13 cellular contexts compared by ENCODE assay signal in genomic region chrX:68114573-68115199, GRCh38.
DNase-seq lines count a peak whose midpoint lies in the region; ATAC-seq and TF ChIP-seq lines count a peak whose summit lies in the region.
"Had no signal": no experiment of that assay in that cellular context is flagged by ENCODE, and none has a peak within 500 bp of the region (broad histone marks: within the 10 kb centered on the region; RNA-seq: fewer than 3 reads in every experiment).

No MANE protein-coding gene starts in this region.

- no peaks in the 10 kb centered on the region for H3K27me3 ChIP-seq in RWPE2 (ENCODE audit: insufficient read depth, poor library complexity, severe bottlenecking)

- in situ Hi-C loops in ACHN (cut with HindIII; ENCODE audit: low pct_ligation_motif_present, low pct_unique_long_range_greater_than_20kb, low sequenced_read_pairs): no loop called here

- DNase-seq in ACHN (peak; percentile 3), HS-27A (ENCODE audit: low read depth) (peak; percentile 12), RWPE2 (ENCODE audit: low spot score) (no peak), fibroblast of pulmonary artery (ENCODE audit: low read depth) (peak; percentile 8), head of caudate nucleus (no peak), endothelial cell (ENCODE audit: low spot score) (no peak)
- DNase-seq in activated CD4-positive, alpha-beta T cell treated with anti-CD3 and anti-CD28 coated beads, Interleukin-2, amount 50 U/mL, for 48 hours: no peak
- DNase-seq: activated T-cell treated with anti-CD3 and anti-CD28 coated beads, Interleukin-2, amount 50 U/mL, for 24 hours; central memory CD4-positive, alpha-beta T cell; heart right ventricle; naive B cell had no signal

- H3K36me3 ChIP-seq in RWPE2 (ENCODE audit: low read depth): no peaks in the 10 kb centered on the region

- ATAC-seq in RWPE2 (ENCODE audit: low read depth): peak; percentile 60; the same call in 2 of the 3 replicates
- ATAC-seq in HG03342 (IDR thresholded peaks at IDR 0.05; ENCODE audit: unreplicated experiment): no peak

- H3K27ac ChIP-seq in RWPE2 (ENCODE audit: poor library complexity, severe bottlenecking): no peak overlapping the region
- H3K27ac ChIP-seq: heart right ventricle had no signal

- TF ChIP-seq CTCF in RWPE2 (IDR thresholded peaks at IDR 0.05; ENCODE audit: poor library complexity, severe bottlenecking): no peak
- no peak for TF ChIP-seq CTCF in fibroblast of pulmonary artery (IDR thresholded peaks at IDR 0.05; ENCODE audit: low read length, missing control alignments)
- TF ChIP-seq CTCF in endothelial cell (IDR thresholded peaks at IDR 0.05; ENCODE audit: unreplicated experiment): no peak

- no peaks in the 10 kb centered on the region for H3K4me1 ChIP-seq in RWPE2 (ENCODE audit: insufficient read depth, poor library complexity, severe bottlenecking)

- H3K9me3 Mint-ChIP-seq in endothelial cell (ENCODE audit: unreplicated experiment): no peaks in the 10 kb centered on the region
- H3K9me3 Mint-ChIP-seq: activated T-cell treated with anti-CD3 and anti-CD28 coated beads, Interleukin-2, amount 50 U/mL, for 24 hours; T-helper 2 cell treated with Interferon-gamma antibody and Interleukin-4, amounts not matched to agents 5 μg/mL and 100 μg/mL, for 36 hours had no signal

- H3K4me3 ChIP-seq in RWPE2 (ENCODE audit: severe bottlenecking): no peak overlapping the region
- no peak overlapping the region for H3K4me3 ChIP-seq in fibroblast of pulmonary artery (replicated peaks; ENCODE audit: low read depth, low read length)
- H3K4me3 ChIP-seq: heart right ventricle had no signal

- intact Hi-C loops in head of caudate nucleus (cut with DNase I): no loop called here

- H3K36me3 Mint-ChIP-seq in endothelial cell (ENCODE audit: low read depth, unreplicated experiment): peaks cover 3% of the 10 kb centered on the region
- H3K36me3 Mint-ChIP-seq: naive B cell had no signal

- no peak overlapping the region for H3K27ac Mint-ChIP-seq in endothelial cell (ENCODE audit: unreplicated experiment)
- H3K27ac Mint-ChIP-seq: activated T-cell treated with anti-CD3 and anti-CD28 coated beads, Interleukin-2, amount 50 U/mL, for 24 hours; naive B cell; T-helper 2 cell treated with Interferon-gamma antibody and Interleukin-4, amounts not matched to agents 5 μg/mL and 100 μg/mL, for 36 hours had no signal

- no peaks in the 10 kb centered on the region for H3K9me3 ChIP-seq in RWPE2 (ENCODE audit: severe bottlenecking)
- H3K9me3 ChIP-seq: heart right ventricle had no signal

- H3K4me3 Mint-ChIP-seq in endothelial cell (ENCODE audit: unreplicated experiment): no peak overlapping the region
- H3K4me3 Mint-ChIP-seq: activated T-cell treated with anti-CD3 and anti-CD28 coated beads, Interleukin-2, amount 50 U/mL, for 24 hours; naive B cell; T-helper 2 cell treated with Interferon-gamma antibody and Interleukin-4, amounts not matched to agents 5 μg/mL and 100 μg/mL, for 36 hours had no signal

- H3K27me3 Mint-ChIP-seq in endothelial cell (ENCODE audit: unreplicated experiment): peaks cover 2% of the 10 kb centered on the region
- H3K27me3 Mint-ChIP-seq: naive B cell had no signal

- H3K4me1 Mint-ChIP-seq in endothelial cell (ENCODE audit: unreplicated experiment): no peaks in the 10 kb centered on the region
- H3K4me1 Mint-ChIP-seq: naive B cell had no signal

Comparison
In these comparisons a context has a peak if more than half of its experiments do, and no peak if none do; other contexts are left out.
1. DNase-seq: peak in ACHN (single experiment), HS-27A (single experiment) and fibroblast of pulmonary artery (single experiment); none in RWPE2 (single experiment), head of caudate nucleus (0 of 42), endothelial cell (single experiment) and activated CD4-positive, alpha-beta T cell treated with anti-CD3 and anti-CD28 coated beads, Interleukin-2, amount 50 U/mL, for 48 hours (0 of 2).